Comparison of ENCODE assay signal across 16 cellular contexts in genomic region chr13:79999601-80000000, GRCh38.
A peak's percentile ranks its signal among the peaks of the same experiment; 100 is the strongest.
DNase-seq lines count a peak whose midpoint lies in the region; ATAC-seq, FAIRE-seq and TF ChIP-seq lines count a peak whose summit lies in the region.
"Had no signal": no experiment of that assay in that cellular context is flagged by ENCODE, and none has a peak within 500 bp of the region (broad histone marks: within the 10 kb centered on the region; RNA-seq: fewer than 3 reads in every experiment).

No MANE protein-coding gene starts in this region.

- no peak overlapping the region for H3K4me3 Mint-ChIP-seq in CD14-positive monocyte
- H3K4me3 Mint-ChIP-seq: B cell; CD4-positive, alpha-beta memory T cell; GM23338; H9 had no signal

- H3K9me1 ChIP-seq in IMR-90 (ENCODE audit: insufficient read depth, low read length), result no peaks in the 10 kb centered on the region

- H3K79me2 ChIP-seq in Loucy (ENCODE audit: insufficient read depth, low read length) (no peaks in the 10 kb centered on the region), GM12878 (ENCODE audit: control insufficient read depth, insufficient read depth, low read length) (no peaks in the 10 kb centered on the region)

- BruUV-seq in IMR-90 (replicated peaks; lab: Mats Ljungman, UMichigan), result no TSS peak
- no TSS peak for BruUV-seq in GM12878 (replicated peaks; lab: Mats Ljungman, UMichigan)

- SMC1A ChIA-PET in GM12878 (lab: Charles Lee; ENCODE audit: uncharacterized antibody, unreplicated experiment), result interaction anchor here (0.6 to 3.2 kb wide), 6 partner anchors 11 to 784 kb away, joined by 3 to 12 read pairs (median 4); no protein-coding TSS in a partner anchor

- 71% methylated on average over 1 of the region's 1 CpG; no CpG with 5 or more reads in 1 of the 2 experiments for WGBS in IMR-90 (ENCODE audit: extremely low coverage in 2 of 2, insufficient read length in 1 of 2), 2 experiments
- WGBS in GM12878 (ENCODE audit: insufficient coverage, insufficient replicate concordance, low lambda C conversion rate, missing lambda C conversion rate), result 0% methylated on average over 1 of the region's 1 CpG
- 31% methylated on average over 1 of the region's 1 CpG for WGBS in liver

- H3K23ac ChIP-seq in IMR-90 (ENCODE audit: low read depth, low read length), result no peak overlapping the region

- H2AFZ ChIP-seq in IMR-90 (replicated peaks; ENCODE audit: low read length, poor library complexity), result no peak overlapping the region
- H2AFZ ChIP-seq in Loucy (ENCODE audit: low read length), result peak overlapping the region; percentile 8; the same call in 1 of the 2 replicates
- no peak overlapping the region for H2AFZ ChIP-seq in GM12878 (ENCODE audit: control insufficient read depth, low read depth, low read length)
- H2AFZ ChIP-seq: GM23338 had no signal

- intact Hi-C loops in IMR-90 (cut with micrococcal nuclease), result no loop called here
- intact Hi-C loops in GM12878 (cut with micrococcal nuclease; ENCODE audit: unreplicated experiment), result no loop called here
- intact Hi-C loops in CD14-positive monocyte (cut with micrococcal nuclease), result no loop called here

- H3K4me3 ChIP-seq in IMR-90 (ENCODE audit: insufficient read depth, low read depth, low read length) (no peak overlapping the region), Loucy (ENCODE audit: low read length, poor library complexity, severe bottlenecking) (no peak overlapping the region), GM12878 (no peak overlapping the region), liver (ENCODE audit: low read depth in 1 of 3, low read length in 3 of 3) (no peak overlapping the region)
- H3K4me3 ChIP-seq: GM23338 had no signal

- no peaks in the 10 kb centered on the region for H3K36me3 Mint-ChIP-seq in CD14-positive monocyte
- H3K36me3 Mint-ChIP-seq: CD4-positive, alpha-beta memory T cell had no signal

- no peak overlapping the region for H2BK20ac ChIP-seq in IMR-90 (ENCODE audit: low read depth, low read length)

- H2AK9ac ChIP-seq in IMR-90 (replicated peaks; ENCODE audit: low read depth, low read length, poor library complexity), result no peak overlapping the region

- CTCF ChIA-PET in IMR-90 (lab: Yijun Ruan, JAX) (no interaction called here), GM12878 (lab: Yijun Ruan, JAX) (interaction anchor here (0.8 to 3.1 kb wide), 2 partner anchors 10 to 39 kb away, joined by 3 to 10 read pairs; no protein-coding TSS in a partner anchor)

- H3K4ac ChIP-seq in IMR-90 (ENCODE audit: low read depth, low read length), result no peak overlapping the region

- no peaks in the 10 kb centered on the region for H3K4me1 Mint-ChIP-seq in CD14-positive monocyte
- H3K4me1 Mint-ChIP-seq: B cell; CD4-positive, alpha-beta memory T cell had no signal

- H4K5ac ChIP-seq in IMR-90 (ENCODE audit: low read depth, low read length), result no peak overlapping the region

- FAIRE-seq in GM12878 (lab: Jason Lieb, UNC), result no peak
- FAIRE-seq: A204.1, GM12891, HTR-8/SVneo had no signal

- H3K79me1 ChIP-seq in IMR-90 (ENCODE audit: low read depth in 1 of 2, low read length in 2 of 2), result no peaks in the 10 kb centered on the region

- no peaks in the 10 kb centered on the region for H3K9me3 ChIP-seq in IMR-90 (ENCODE audit: control insufficient read depth, insufficient read depth, low read length)
- no peaks in the 10 kb centered on the region for H3K9me3 ChIP-seq in Loucy (ENCODE audit: insufficient read depth, low read depth, low read length)
- H3K9me3 ChIP-seq in GM12878 (replicated peaks; ENCODE audit: control insufficient read depth, insufficient read depth, low read length), result no peaks in the 10 kb centered on the region
- H3K9me3 ChIP-seq in liver (ENCODE audit: control insufficient read depth in 4 of 4, low read length in 3 of 4), result no peaks in the 10 kb centered on the region

- H3K27me3 ChIP-seq in IMR-90 (ENCODE audit: control insufficient read depth, insufficient read depth, low read length) (no peaks in the 10 kb centered on the region), Loucy (ENCODE audit: insufficient read depth, low read length, poor library complexity, severe bottlenecking) (no peaks in the 10 kb centered on the region), GM12878 (replicated peaks in 1 of 2; ENCODE audit: control insufficient read depth in 2 of 2, insufficient read depth in 2 of 2, low read length in 1 of 2) (no peaks in the 10 kb centered on the region), liver (ENCODE audit: control insufficient read depth in 4 of 4, insufficient read depth in 4 of 4, low read length in 3 of 4) (no peaks in the 10 kb centered on the region)

- no peak overlapping the region for H3K14ac ChIP-seq in IMR-90 (replicated peaks; ENCODE audit: low read depth, low read length)

- H3F3A ChIP-seq in Loucy (ENCODE audit: low read depth), result no peaks in the 10 kb centered on the region

- no peaks in the 10 kb centered on the region for H3K9me2 ChIP-seq in Loucy (replicated peaks; ENCODE audit: low read depth, low read length)

- no peak overlapping the region for H4K8ac ChIP-seq in IMR-90 (ENCODE audit: low read depth in 2 of 2, low read length in 2 of 2)

- RAD21 ChIA-PET in GM12878 (lab: Charles Lee; ENCODE audit: unreplicated experiment), result no interaction called here

- TF ChIP-seq POLR2A in IMR-90 (IDR thresholded peaks at IDR 0.05; ENCODE audit: low read depth, low read length), result no peak
- no peak for TF ChIP-seq POLR2A in GM12878 (IDR thresholded peaks at IDR 0.05; ENCODE audit: low read depth, low read length)

- no peaks in the 10 kb centered on the region for H4K20me1 ChIP-seq in IMR-90 (ENCODE audit: insufficient read depth, low read length)
- no peaks in the 10 kb centered on the region for H4K20me1 ChIP-seq in Loucy (ENCODE audit: insufficient read depth, low read length, poor library complexity, severe bottlenecking)
- H4K20me1 ChIP-seq in GM12878 (ENCODE audit: control insufficient read depth, insufficient read depth), result no peaks in the 10 kb centered on the region

- ATAC-seq in IMR-90 (ENCODE audit: low read depth), result no peak
- ATAC-seq in GM12878, result no peak
- ATAC-seq in GM19023 (IDR thresholded peaks at IDR 0.05; ENCODE audit: unreplicated experiment), result no peak
- ATAC-seq: GM23338 had no signal

- no peak for TF ChIP-seq EP300 in GM12878 (IDR thresholded peaks at IDR 0.05; ENCODE audit: borderline replicate concordance in 1 of 2, control insufficient read depth in 1 of 2, low read depth in 2 of 2, low read length in 2 of 2)

- H3K4me1 ChIP-seq in IMR-90 (ENCODE audit: control insufficient read depth, insufficient read depth, low read length) (peaks cover 8% of the 10 kb centered on the region), Loucy (ENCODE audit: insufficient read depth, low read length, poor library complexity, severe bottlenecking) (peaks cover 41% of the 10 kb centered on the region), GM12878 (ENCODE audit: control insufficient read depth, insufficient read depth, low read length) (no peaks in the 10 kb centered on the region), liver (ENCODE audit: control insufficient read depth in 4 of 4, insufficient read depth in 4 of 4, low read length in 3 of 4) (peaks cover 0 to 9% (median 3%) of the 10 kb centered on the region in 4 donors)

- H4K91ac ChIP-seq in IMR-90 (ENCODE audit: insufficient read depth, low read depth, low read length), result no peak overlapping the region

- H2BK15ac ChIP-seq in IMR-90 (ENCODE audit: low read depth, low read length), result no peak overlapping the region

- H2BK120ac ChIP-seq in IMR-90 (ENCODE audit: low read depth, low read length), result no peak overlapping the region

- H3K27ac Mint-ChIP-seq in CD14-positive monocyte, result no peak overlapping the region
- H3K27ac Mint-ChIP-seq: B cell; CD4-positive, alpha-beta memory T cell; GM23338; H9 had no signal

- no peaks in the 10 kb centered on the region for H3K9me3 Mint-ChIP-seq in CD14-positive monocyte
- H3K9me3 Mint-ChIP-seq: GM23338, H9 had no signal

- no peak overlapping the region for H3K27ac ChIP-seq in IMR-90 (ENCODE audit: insufficient read depth, low read length)
- no peak overlapping the region for H3K27ac ChIP-seq in GM12878 (ENCODE audit: control insufficient read depth, insufficient read depth)
- no peak overlapping the region for H3K27ac ChIP-seq in liver (ENCODE audit: low read depth in 1 of 2, low read length in 2 of 2)

- no peak overlapping the region for H3K18ac ChIP-seq in IMR-90 (ENCODE audit: low read depth, low read length)

- H3K9ac ChIP-seq in IMR-90 (ENCODE audit: low read depth, low read length) (no peak overlapping the region), Loucy (ENCODE audit: low read depth, low read length, poor library complexity, severe bottlenecking) (no peak overlapping the region), GM12878 (ENCODE audit: control insufficient read depth, insufficient read depth, low read length) (no peak overlapping the region), liver (ENCODE audit: low read depth in 1 of 2, low read length in 2 of 2) (no peak overlapping the region)

- no peak overlapping the region for H2BK5ac ChIP-seq in IMR-90 (ENCODE audit: low read depth, low read length, poor library complexity, severe bottlenecking)

- dilution Hi-C loops in IMR-90 (cut with HindIII; ENCODE audit: low sequenced_read_pairs, unreplicated experiment), result no loop called here

- peaks cover 0 to 1% (median 0%) of the 10 kb centered on the region in 3 donors for H3K27me3 Mint-ChIP-seq in CD14-positive monocyte (ENCODE audit: low read depth in 3 of 3)
- H3K27me3 Mint-ChIP-seq: B cell; CD4-positive, alpha-beta memory T cell had no signal

- POLR2A ChIA-PET in IMR-90 (lab: Charles Lee; ENCODE audit: unreplicated experiment), result no interaction called here
- POLR2A ChIA-PET in GM12878 (lab: Charles Lee), result interaction anchor here (0.6 kb wide), 1 partner anchor 40 kb away, joined by 5 read pairs; no protein-coding TSS in a partner anchor

- H3K56ac ChIP-seq in IMR-90 (ENCODE audit: extremely low read depth, insufficient read depth, low read length), result no peak overlapping the region

- H3K4me2 ChIP-seq in IMR-90 (ENCODE audit: low read depth, low read length) (no peak overlapping the region), Loucy (ENCODE audit: low read depth, low read length, poor library complexity, severe bottlenecking) (no peak overlapping the region), GM12878 (ENCODE audit: control insufficient read depth, insufficient read depth) (no peak overlapping the region)
- H3K4me2 ChIP-seq: GM23338 had no signal

- H2AK5ac ChIP-seq in IMR-90 (ENCODE audit: low read depth, low read length), result no peak overlapping the region

- no peak for TF ChIP-seq CTCF in IMR-90 (conservative IDR thresholded peaks at IDR 0.05; ENCODE audit: low read depth, low read length)
- TF ChIP-seq CTCF in Loucy (conservative IDR thresholded peaks at IDR 0.05; ENCODE audit: low read length), result no peak
- no peak for TF ChIP-seq CTCF in GM12878 (IDR thresholded peaks at IDR 0.05 in 2 of 3, conservative IDR thresholded peaks at IDR 0.05 in 1 of 3; ENCODE audit: control insufficient read depth in 2 of 3, extremely low read depth in 1 of 3, insufficient read depth in 1 of 3, low read depth in 3 of 3, low read length in 3 of 3)
- TF ChIP-seq CTCF in liver (IDR thresholded peaks at IDR 0.05; ENCODE audit: low read depth, low read length, missing input control), result no peak
- TF ChIP-seq CTCF in CD14-positive monocyte (IDR thresholded peaks at IDR 0.05), result no peak

- H3K36me3 ChIP-seq in IMR-90 (ENCODE audit: control insufficient read depth, insufficient read depth, low read length), result no peaks in the 10 kb centered on the region
- H3K36me3 ChIP-seq in Loucy (ENCODE audit: insufficient read depth, low read length), result no peaks in the 10 kb centered on the region
- no peaks in the 10 kb centered on the region for H3K36me3 ChIP-seq in GM12878 (ENCODE audit: control insufficient read depth in 2 of 2, insufficient read depth in 2 of 2, low read length in 1 of 2)
- no peaks in the 10 kb centered on the region for H3K36me3 ChIP-seq in liver (ENCODE audit: control insufficient read depth in 4 of 4, insufficient read depth in 3 of 4, low read depth in 1 of 4, low read length in 3 of 4)

- TF ChIP-seq RAD21 in IMR-90 (IDR thresholded peaks at IDR 0.05; ENCODE audit: low read length), result no peak
- no peak for TF ChIP-seq RAD21 in GM12878 (IDR thresholded peaks at IDR 0.05; ENCODE audit: insufficient read depth, low read depth, low read length)
- peak in 1 of 2 donors; percentile 20 for TF ChIP-seq RAD21 in liver (IDR thresholded peaks at IDR 0.05)

- DNase-seq in IMR-90, result peak; percentile 15
- no peak for DNase-seq in GM12878 (ENCODE audit: low read depth, low spot score)
- DNase-seq in CD14-positive monocyte (ENCODE audit: low spot score), result no peak
- no peak for DNase-seq in epidermal melanocyte (ENCODE audit: insufficient read length, low spot score)
- DNase-seq: C1 segment of cervical spinal cord; CD4-positive, alpha-beta memory T cell; DMS79; H9 had no signal

- in situ Hi-C loops in IMR-90 (cut with MboI; ENCODE audit: low sequenced_read_pairs) (no loop called here), GM12878 (cut with MboI) (no loop called here)
